In genomic region chr2:12199661-12200258, GRCh38 we compare ENCODE assay signal across 15 cellular contexts.
"Had no signal": no experiment of that assay in that cellular context is flagged by ENCODE, and none has a peak within 500 bp of the region (broad histone marks: within the 10 kb centered on the region; RNA-seq: fewer than 3 reads in every experiment).

No MANE protein-coding gene starts in this region.

- DNase-seq: activated CD4-positive, alpha-beta T cell treated with anti-CD3 and anti-CD28 coated beads for 1 hour; activated CD4-positive, alpha-beta T cell treated with anti-CD3 and anti-CD28 coated beads, Interleukin-2, amount 50 U/mL, for 1 hour; activated T-cell treated with anti-CD3 and anti-CD28 coated beads, Interleukin-2, amount 50 U/mL, for 1 hour; aorta; dermis blood vessel endothelial cell; effector CD8-positive, alpha-beta T cell; foreskin melanocyte; hippocampal formation; kidney glomerular epithelial cell; occipital lobe; stimulated activated CD4-positive, alpha-beta T cell treated with anti-CD3 and anti-CD28 coated beads, Interleukin-12 subunit alpha, Interleukin-12 subunit beta, amount 100 ng/mL, for 4 hours; stimulated activated CD4-positive, alpha-beta T cell treated with anti-CD3 and anti-CD28 coated beads, Interleukin-4, amount 100 ng/mL, for 4 hours; stimulated activated naive CD8-positive, alpha-beta T cell treated with anti-CD3 and anti-CD28 coated beads, Interleukin-15, Interleukin-2, amounts not matched to agents 100 U/mL and 50 U/mL, for 24 hours; T-helper 1 cell; T-helper 9 cell had no signal
